In the genomic region with DNA sequence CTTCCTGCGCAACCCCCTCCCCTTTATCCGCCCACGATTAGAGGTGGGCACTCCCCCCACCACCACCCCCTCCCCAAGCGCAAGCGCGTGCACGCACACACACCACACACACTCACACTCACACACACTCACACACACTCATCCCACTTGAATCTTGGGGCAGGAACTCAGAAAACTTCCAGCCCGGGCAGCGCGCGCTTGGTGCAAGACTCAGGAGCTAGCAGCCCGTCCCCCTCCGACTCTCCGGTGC, we compare ENCODE assay signal across 9 cellular contexts. TPM values are rescaled to one million over a fixed set of nuclear protein-coding genes. Genes with fewer than 3 reads are reported as not detected.
DNase-seq lines count a peak whose midpoint lies in the region; ATAC-seq and TF ChIP-seq lines count a peak whose summit lies in the region.
"Had no signal": no experiment of that assay in that cellular context is flagged by ENCODE, and none has a peak within 500 bp of the region (broad histone marks: within the 10 kb centered on the region; RNA-seq: fewer than 3 reads in every experiment).

A gene (plus strand): TSS at position 170 of the 250 bp plus-strand sequence. CDS start 788 bp downstream, outside the sequence.

- peak within 1 kb of the TSS; percentile 39 for H3K27ac Mint-ChIP-seq in T-helper 2 cell treated with Interferon-gamma antibody and Interleukin-4, amounts not matched to agents 5 μg/mL and 100 μg/mL, for 36 hours

- peak within 1 kb of the TSS; percentile 51 for H2BK12ac ChIP-seq in trophoblast cell (ENCODE audit: low read length)

- ATAC-seq in GM19395 (IDR thresholded peaks at IDR 0.05; ENCODE audit: unreplicated experiment) = no peak

- peak within 1 kb of the TSS; percentile 63 for H2BK5ac ChIP-seq in trophoblast cell (ENCODE audit: low read depth, low read length, poor library complexity)

- DNase-seq in GM12864 (ENCODE audit: low read depth) (no peak), fibroblast of villous mesenchyme (ENCODE audit: low read depth) (no peak), trophoblast cell (peak in 1 of 2 donors; percentile 12), NCI-H774 (lab: John Stamatoyannopoulos, UW) (no peak), middle frontal gyrus (ENCODE audit: extremely low spot score, low spot score) (no peak), activated gamma-delta T cell treated with Interleukin-2 at 50 U/mL for 16 hours (no peak)
- no peak for DNase-seq in T-helper 2 cell treated with Interferon-gamma antibody and Interleukin-4, amounts not matched to agents 5 μg/mL and 100 μg/mL, for 36 hours (ENCODE audit: low spot score)

- H3K9me3 Mint-ChIP-seq in T-helper 2 cell treated with Interferon-gamma antibody and Interleukin-4, amounts not matched to agents 5 μg/mL and 100 μg/mL, for 36 hours = no peaks in the 10 kb centered on the region

- peaks cover 27% of the 10 kb centered on the region for H3K79me1 ChIP-seq in trophoblast cell (ENCODE audit: low read length)

- TF ChIP-seq CTCF in GM12864 (IDR thresholded peaks at IDR 0.05; ENCODE audit: low read depth, low read length, missing control alignments) (no peak), fibroblast of villous mesenchyme (IDR thresholded peaks at IDR 0.05; ENCODE audit: insufficient read depth, low read depth, low read length) (no peak)

- H2AFZ ChIP-seq in trophoblast cell (ENCODE audit: insufficient read depth, low read length, poor library complexity) = peak within 1 kb of the TSS; percentile 65

- WGBS in trophoblast cell (ENCODE audit: extremely low coverage, insufficient coverage, insufficient read length) = no CpG with 5 or more reads among the region's 14 CpGs

- H2AK5ac ChIP-seq in trophoblast cell (ENCODE audit: low read length) = peak within 1 kb of the TSS; percentile 92

- H3K14ac ChIP-seq in trophoblast cell (ENCODE audit: low read length) = peak within 1 kb of the TSS; percentile 76

- H3K4me1 Mint-ChIP-seq in T-helper 2 cell treated with Interferon-gamma antibody and Interleukin-4, amounts not matched to agents 5 μg/mL and 100 μg/mL, for 36 hours (ENCODE audit: low read depth) = peaks cover 18% of the 10 kb centered on the region

- H3K4me2 ChIP-seq in trophoblast cell (ENCODE audit: low read length) = peak within 1 kb of the TSS; percentile 81

- H4K8ac ChIP-seq in trophoblast cell (ENCODE audit: low read depth, low read length) = peak within 1 kb of the TSS; percentile 68

- peak within 1 kb of the TSS; percentile 97 for H3K18ac ChIP-seq in trophoblast cell (ENCODE audit: low read length)

- peaks cover 24% of the 10 kb centered on the region for H3K79me2 ChIP-seq in trophoblast cell (ENCODE audit: control insufficient read depth, insufficient read depth, low read length, poor library complexity)

- H2BK120ac ChIP-seq in trophoblast cell (ENCODE audit: insufficient read depth, low read length, poor library complexity) = peak within 1 kb of the TSS; percentile 33

- no peaks in the 10 kb centered on the region for H3K9me3 ChIP-seq in trophoblast cell (ENCODE audit: insufficient read depth, low read depth, low read length)

- peaks cover 73% of the 10 kb centered on the region for H3K27me3 Mint-ChIP-seq in T-helper 2 cell treated with Interferon-gamma antibody and Interleukin-4, amounts not matched to agents 5 μg/mL and 100 μg/mL, for 36 hours (ENCODE audit: low read depth)

- no peaks in the 10 kb centered on the region for H3K36me3 Mint-ChIP-seq in T-helper 2 cell treated with Interferon-gamma antibody and Interleukin-4, amounts not matched to agents 5 μg/mL and 100 μg/mL, for 36 hours (ENCODE audit: low read depth)

- H3K4me3 Mint-ChIP-seq in T-helper 2 cell treated with Interferon-gamma antibody and Interleukin-4, amounts not matched to agents 5 μg/mL and 100 μg/mL, for 36 hours = peak within 1 kb of the TSS; percentile 80

- peak within 1 kb of the TSS; percentile 71 for H4K12ac ChIP-seq in trophoblast cell (ENCODE audit: low read depth, low read length)

- H3K27ac ChIP-seq in trophoblast cell (ENCODE audit: low read depth, low read length) = peak within 1 kb of the TSS; percentile 85

- H3K4ac ChIP-seq in trophoblast cell (ENCODE audit: low read depth, low read length) = peak within 1 kb of the TSS; percentile 80

- H4K91ac ChIP-seq in trophoblast cell (ENCODE audit: low read depth, low read length) = peak within 1 kb of the TSS; percentile 56

- H3K36me3 ChIP-seq in trophoblast cell (ENCODE audit: control insufficient read depth in 1 of 2, insufficient read depth in 2 of 2, low read length in 2 of 2) = no peaks in the 10 kb centered on the region

- peak within 1 kb of the TSS; percentile 99 for H3K9ac ChIP-seq in trophoblast cell (ENCODE audit: low read length)

- H3K23ac ChIP-seq in trophoblast cell (ENCODE audit: low read length) = no peak within 1 kb of the TSS

- H3K4me1 ChIP-seq in trophoblast cell (ENCODE audit: control insufficient read depth in 1 of 2, insufficient read depth in 2 of 2, low read length in 2 of 2) = peaks cover 0 to 9% of the 10 kb centered on the region in 2 experiments

- peaks cover 6% of the 10 kb centered on the region for H3K27me3 ChIP-seq in trophoblast cell (ENCODE audit: insufficient read depth, low read length)

- peak within 1 kb of the TSS; percentile 47 for H3K4me3 ChIP-seq in GM12864 (ENCODE audit: low read depth, low read length)
- peak within 1 kb of the TSS; percentile 92 for H3K4me3 ChIP-seq in fibroblast of villous mesenchyme (ENCODE audit: low read depth, low read length)
- peak within 1 kb of the TSS; percentile 100 for H3K4me3 ChIP-seq in trophoblast cell (ENCODE audit: low read depth, low read length)

RNA-seq across cellular contexts. Expression of the gene that starts here (rescaled TPM):
- total RNA-seq in fibroblast of villous mesenchyme = 29.8 and 48.0 TPM in 2 replicates
- 268 and 276 TPM in 2 replicates for polyA plus RNA-seq in trophoblast cell (2013)
- total RNA-seq: T-helper 1 cell treated with Interleukin-12 subunit alpha and Interleukin-12 subunit beta and Interleukin-4 antibody, amounts not matched to agents 30 ng/mL and 1 ng/mL, for 36 hours had no signal

Comparison
In these comparisons a context has a peak if more than half of its experiments do, and no peak if none do; other contexts are left out.
1. H3K4me3 ChIP-seq: peak in every context shown above with its lines; median percentile 100 in trophoblast cell; 92 in fibroblast of villous mesenchyme; 47 in GM12864.